1 cellular context compared by ENCODE assay signal in the genomic region with DNA sequence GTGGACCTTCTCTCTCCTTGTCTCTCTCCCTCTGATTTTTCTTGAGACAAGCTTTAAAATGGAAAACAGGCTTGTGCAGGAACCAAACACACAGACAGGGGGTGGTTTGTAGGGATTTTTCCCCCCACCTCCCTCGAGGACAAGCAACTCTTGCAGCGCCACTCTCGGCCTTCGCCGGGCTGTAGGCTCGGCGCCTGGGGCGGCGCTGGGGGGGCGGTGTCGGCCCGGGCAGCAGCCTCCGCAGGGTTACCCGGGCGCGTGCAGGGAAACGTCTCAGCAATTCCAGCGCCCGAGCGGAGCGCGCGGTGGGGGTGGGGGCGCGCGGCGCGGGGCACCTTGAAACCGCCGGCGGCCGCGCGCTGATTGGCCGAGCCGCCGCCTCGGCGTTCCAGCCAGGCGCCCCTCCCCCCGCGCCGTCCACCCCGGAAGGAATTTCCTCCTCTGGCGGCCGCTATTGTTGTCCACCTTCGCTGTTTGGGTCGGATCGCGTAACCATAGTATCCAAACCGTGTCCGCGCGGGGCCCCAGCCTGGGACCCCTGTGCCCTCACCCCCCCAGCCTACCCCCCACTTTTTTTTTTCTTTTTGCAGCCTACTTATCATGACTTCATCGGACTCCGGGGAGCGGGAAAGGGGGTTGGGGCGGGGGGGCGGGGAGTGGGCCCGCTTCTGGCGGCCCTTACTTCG.
A peak's percentile ranks its signal among the peaks of the same experiment; 100 is the strongest.
TF ChIP-seq lines count a peak whose summit lies in the region.

No MANE protein-coding gene starts in this region.

TF ChIP-seq in HepG2, 621 proteins besides CTCF, POLR2A, EP300 and RAD21 (continued from another document and continues in another):
- TF ChIP-seq ZNF337 (CRISPR knock-in tag; IDR thresholded peaks at IDR 0.05; ENCODE audit: borderline replicate concordance, low read depth): no peak
- TF ChIP-seq ZNF230 (CRISPR knock-in tag; IDR thresholded peaks at IDR 0.05): no peak
- no peak for TF ChIP-seq MEF2D (CRISPR knock-in tag; IDR thresholded peaks at IDR 0.05)
- peak; percentile 34; the same call in 1 of the 3 replicates for TF ChIP-seq MXI1 (IDR thresholded peaks at IDR 0.05; ENCODE audit: borderline replicate concordance, low read depth, low read length)
- TF ChIP-seq ZNF567 (CRISPR knock-in tag; IDR thresholded peaks at IDR 0.05; ENCODE audit: borderline replicate concordance): no peak
- TF ChIP-seq ZFP1 (CRISPR knock-in tag; IDR thresholded peaks at IDR 0.05): no peak
- TF ChIP-seq NFRKB (IDR thresholded peaks at IDR 0.05): no peak
- no peak for TF ChIP-seq ZC3H13 (CRISPR knock-in tag; IDR thresholded peaks at IDR 0.05)
- no peak for TF ChIP-seq ZIK1 (CRISPR knock-in tag; IDR thresholded peaks at IDR 0.05; ENCODE audit: borderline replicate concordance, low read depth)
- 0 out of 2 replicates have a peak, but pooled peaks have one; percentile 33 for TF ChIP-seq RFX5 (IDR thresholded peaks at IDR 0.05; ENCODE audit: low read depth, low read length)
- no peak for TF ChIP-seq CEBPB (IDR thresholded peaks at IDR 0.05; ENCODE audit: borderline replicate concordance, low read depth, low read length)
- no peak for TF ChIP-seq ZNF577 (CRISPR knock-in tag; IDR thresholded peaks at IDR 0.05; ENCODE audit: borderline replicate concordance, low read depth)
- TF ChIP-seq, protein P1, sequence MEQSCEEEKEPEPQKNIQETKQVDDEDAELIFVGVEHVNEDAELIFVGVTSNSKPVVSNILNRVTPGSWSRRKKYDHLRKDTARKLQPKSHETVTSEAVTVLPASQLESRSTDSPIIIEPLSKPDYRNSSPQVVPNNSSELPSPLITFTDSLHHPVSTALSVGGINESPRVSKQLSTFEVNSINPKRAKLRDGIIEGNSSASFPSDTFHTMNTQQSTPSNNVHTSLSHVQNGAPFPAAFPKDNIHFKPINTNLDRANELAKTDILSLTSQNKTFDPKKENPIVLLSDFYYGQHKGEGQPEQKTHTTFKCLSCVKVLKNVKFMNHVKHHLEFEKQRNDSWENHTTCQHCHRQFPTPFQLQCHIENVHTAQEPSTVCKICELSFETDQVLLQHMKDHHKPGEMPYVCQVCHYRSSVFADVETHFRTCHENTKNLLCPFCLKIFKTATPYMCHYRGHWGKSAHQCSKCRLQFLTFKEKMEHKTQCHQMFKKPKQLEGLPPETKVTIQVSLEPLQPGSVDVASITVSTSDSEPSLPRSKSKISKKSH (CRISPR knock-in tag; IDR thresholded peaks at IDR 0.05; ENCODE audit: borderline replicate concordance): no peak
- no peak for TF ChIP-seq ATF7 (IDR thresholded peaks at IDR 0.05)
- TF ChIP-seq ATF7 (CRISPR knock-in tag; IDR thresholded peaks at IDR 0.05): no peak
- TF ChIP-seq FOXO4 (CRISPR knock-in tag; conservative IDR thresholded peaks at IDR 0.05): no peak
- TF ChIP-seq ZNF605 (CRISPR knock-in tag; IDR thresholded peaks at IDR 0.05): no peak
- TF ChIP-seq, protein P2, sequence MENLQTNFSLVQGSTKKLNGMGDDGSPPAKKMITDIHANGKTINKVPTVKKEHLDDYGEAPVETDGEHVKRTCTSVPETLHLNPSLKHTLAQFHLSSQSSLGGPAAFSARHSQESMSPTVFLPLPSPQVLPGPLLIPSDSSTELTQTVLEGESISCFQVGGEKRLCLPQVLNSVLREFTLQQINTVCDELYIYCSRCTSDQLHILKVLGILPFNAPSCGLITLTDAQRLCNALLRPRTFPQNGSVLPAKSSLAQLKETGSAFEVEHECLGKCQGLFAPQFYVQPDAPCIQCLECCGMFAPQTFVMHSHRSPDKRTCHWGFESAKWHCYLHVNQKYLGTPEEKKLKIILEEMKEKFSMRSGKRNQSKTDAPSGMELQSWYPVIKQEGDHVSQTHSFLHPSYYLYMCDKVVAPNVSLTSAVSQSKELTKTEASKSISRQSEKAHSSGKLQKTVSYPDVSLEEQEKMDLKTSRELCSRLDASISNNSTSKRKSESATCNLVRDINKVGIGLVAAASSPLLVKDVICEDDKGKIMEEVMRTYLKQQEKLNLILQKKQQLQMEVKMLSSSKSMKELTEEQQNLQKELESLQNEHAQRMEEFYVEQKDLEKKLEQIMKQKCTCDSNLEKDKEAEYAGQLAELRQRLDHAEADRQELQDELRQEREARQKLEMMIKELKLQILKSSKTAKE (CRISPR knock-in tag; IDR thresholded peaks at IDR 0.05; ENCODE audit: borderline replicate concordance): no peak
- TF ChIP-seq POGZ (CRISPR knock-in tag; IDR thresholded peaks at IDR 0.05): no peak
- TF ChIP-seq U2AF2 (IDR thresholded peaks at IDR 0.05; ENCODE audit: low read depth, low read length): no peak
- TF ChIP-seq DNMT3B (CRISPR knock-in tag; conservative IDR thresholded peaks at IDR 0.05): no peak
- TF ChIP-seq HNRNPH1 (optimal IDR thresholded peaks at IDR 0.05; ENCODE audit: low read depth, low read length): no peak
- no peak for TF ChIP-seq SOX6 (IDR thresholded peaks at IDR 0.05)
- TF ChIP-seq SOX6 (CRISPR knock-in tag; IDR thresholded peaks at IDR 0.05): peak; percentile 80
- no peak for TF ChIP-seq AKAP8 (CRISPR knock-in tag; IDR thresholded peaks at IDR 0.05)
- 0 out of 2 replicates have a peak, but pooled peaks have one; percentile 57 for TF ChIP-seq RNF2 (conservative IDR thresholded peaks at IDR 0.05; ENCODE audit: low read depth)
- TF ChIP-seq, protein P3, sequence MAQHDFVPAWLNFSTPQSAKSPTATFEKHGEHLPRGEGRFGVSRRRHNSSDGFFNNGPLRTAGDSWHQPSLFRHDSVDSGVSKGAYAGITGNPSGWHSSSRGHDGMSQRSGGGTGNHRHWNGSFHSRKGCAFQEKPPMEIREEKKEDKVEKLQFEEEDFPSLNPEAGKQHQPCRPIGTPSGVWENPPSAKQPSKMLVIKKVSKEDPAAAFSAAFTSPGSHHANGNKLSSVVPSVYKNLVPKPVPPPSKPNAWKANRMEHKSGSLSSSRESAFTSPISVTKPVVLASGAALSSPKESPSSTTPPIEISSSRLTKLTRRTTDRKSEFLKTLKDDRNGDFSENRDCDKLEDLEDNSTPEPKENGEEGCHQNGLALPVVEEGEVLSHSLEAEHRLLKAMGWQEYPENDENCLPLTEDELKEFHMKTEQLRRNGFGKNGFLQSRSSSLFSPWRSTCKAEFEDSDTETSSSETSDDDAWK (CRISPR knock-in tag; IDR thresholded peaks at IDR 0.05): no peak
- peak; percentile 39; the same call in 1 of the 2 replicates for TF ChIP-seq MEIS2 (CRISPR knock-in tag; IDR thresholded peaks at IDR 0.05)
- TF ChIP-seq ZNF775 (CRISPR knock-in tag; IDR thresholded peaks at IDR 0.05; ENCODE audit: borderline replicate concordance): no peak
- TF ChIP-seq ZNF431 (CRISPR knock-in tag; IDR thresholded peaks at IDR 0.05; ENCODE audit: borderline replicate concordance, low read depth): no peak
- no peak for TF ChIP-seq NFATC3 (CRISPR knock-in tag; IDR thresholded peaks at IDR 0.05)
- no peak for TF ChIP-seq ZNF724P (CRISPR knock-in tag; IDR thresholded peaks at IDR 0.05; ENCODE audit: borderline replicate concordance)
- TF ChIP-seq SP4 (CRISPR knock-in tag; IDR thresholded peaks at IDR 0.05): peak; percentile 48; the same call in 1 of the 2 replicates
- TF ChIP-seq ZNF562 (CRISPR knock-in tag; IDR thresholded peaks at IDR 0.05; ENCODE audit: borderline replicate concordance): no peak
- no peak for TF ChIP-seq ZNF510 (CRISPR knock-in tag; IDR thresholded peaks at IDR 0.05; ENCODE audit: low read depth)
- TF ChIP-seq FOXC1 (CRISPR knock-in tag; IDR thresholded peaks at IDR 0.05; ENCODE audit: borderline replicate concordance): peak; percentile 58; the same call in 1 of the 2 replicates
- TF ChIP-seq, protein P4, sequence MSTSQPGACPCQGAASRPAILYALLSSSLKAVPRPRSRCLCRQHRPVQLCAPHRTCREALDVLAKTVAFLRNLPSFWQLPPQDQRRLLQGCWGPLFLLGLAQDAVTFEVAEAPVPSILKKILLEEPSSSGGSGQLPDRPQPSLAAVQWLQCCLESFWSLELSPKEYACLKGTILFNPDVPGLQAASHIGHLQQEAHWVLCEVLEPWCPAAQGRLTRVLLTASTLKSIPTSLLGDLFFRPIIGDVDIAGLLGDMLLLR (CRISPR knock-in tag; IDR thresholded peaks at IDR 0.05): no peak
- TF ChIP-seq, protein P5, sequence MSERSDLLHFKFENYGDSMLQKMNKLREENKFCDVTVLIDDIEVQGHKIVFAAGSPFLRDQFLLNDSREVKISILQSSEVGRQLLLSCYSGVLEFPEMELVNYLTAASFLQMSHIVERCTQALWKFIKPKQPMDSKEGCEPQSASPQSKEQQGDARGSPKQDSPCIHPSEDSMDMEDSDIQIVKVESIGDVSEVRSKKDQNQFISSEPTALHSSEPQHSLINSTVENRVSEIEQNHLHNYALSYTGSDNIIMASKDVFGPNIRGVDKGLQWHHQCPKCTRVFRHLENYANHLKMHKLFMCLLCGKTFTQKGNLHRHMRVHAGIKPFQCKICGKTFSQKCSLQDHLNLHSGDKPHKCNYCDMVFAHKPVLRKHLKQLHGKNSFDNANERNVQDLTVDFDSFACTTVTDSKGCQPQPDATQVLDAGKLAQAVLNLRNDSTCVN (CRISPR knock-in tag; IDR thresholded peaks at IDR 0.05; ENCODE audit: borderline replicate concordance): no peak
- TF ChIP-seq, protein P6, sequence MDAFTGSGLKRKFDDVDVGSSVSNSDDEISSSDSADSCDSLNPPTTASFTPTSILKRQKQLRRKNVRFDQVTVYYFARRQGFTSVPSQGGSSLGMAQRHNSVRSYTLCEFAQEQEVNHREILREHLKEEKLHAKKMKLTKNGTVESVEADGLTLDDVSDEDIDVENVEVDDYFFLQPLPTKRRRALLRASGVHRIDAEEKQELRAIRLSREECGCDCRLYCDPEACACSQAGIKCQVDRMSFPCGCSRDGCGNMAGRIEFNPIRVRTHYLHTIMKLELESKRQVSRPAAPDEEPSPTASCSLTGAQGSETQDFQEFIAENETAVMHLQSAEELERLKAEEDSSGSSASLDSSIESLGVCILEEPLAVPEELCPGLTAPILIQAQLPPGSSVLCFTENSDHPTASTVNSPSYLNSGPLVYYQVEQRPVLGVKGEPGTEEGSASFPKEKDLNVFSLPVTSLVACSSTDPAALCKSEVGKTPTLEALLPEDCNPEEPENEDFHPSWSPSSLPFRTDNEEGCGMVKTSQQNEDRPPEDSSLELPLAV (CRISPR knock-in tag; conservative IDR thresholded peaks at IDR 0.05; ENCODE audit: low read depth): no peak
- TF ChIP-seq ZNF629 (CRISPR knock-in tag; conservative IDR thresholded peaks at IDR 0.05): no peak
- TF ChIP-seq ZNF776 (CRISPR knock-in tag; IDR thresholded peaks at IDR 0.05): peak; percentile 66; the same call in 1 of the 2 replicates
- TF ChIP-seq SMAD9 (CRISPR knock-in tag; IDR thresholded peaks at IDR 0.05): no peak
- TF ChIP-seq SRSF4 (IDR thresholded peaks at IDR 0.05; ENCODE audit: low read depth, low read length, poor library complexity, severe bottlenecking): no peak
- no peak for TF ChIP-seq ZNF496 (CRISPR knock-in tag; IDR thresholded peaks at IDR 0.05; ENCODE audit: insufficient replicate concordance)
- no peak for TF ChIP-seq TCF12 (IDR thresholded peaks at IDR 0.05)
- TF ChIP-seq TCF12 (CRISPR knock-in tag; IDR thresholded peaks at IDR 0.05): no peak
- TF ChIP-seq THAP8 (CRISPR knock-in tag; IDR thresholded peaks at IDR 0.05; ENCODE audit: borderline replicate concordance): no peak
- TF ChIP-seq ARID2 (CRISPR knock-in tag; IDR thresholded peaks at IDR 0.05; ENCODE audit: borderline replicate concordance): no peak; the same call in 1 of the 2 replicates
- TF ChIP-seq, protein P7, sequence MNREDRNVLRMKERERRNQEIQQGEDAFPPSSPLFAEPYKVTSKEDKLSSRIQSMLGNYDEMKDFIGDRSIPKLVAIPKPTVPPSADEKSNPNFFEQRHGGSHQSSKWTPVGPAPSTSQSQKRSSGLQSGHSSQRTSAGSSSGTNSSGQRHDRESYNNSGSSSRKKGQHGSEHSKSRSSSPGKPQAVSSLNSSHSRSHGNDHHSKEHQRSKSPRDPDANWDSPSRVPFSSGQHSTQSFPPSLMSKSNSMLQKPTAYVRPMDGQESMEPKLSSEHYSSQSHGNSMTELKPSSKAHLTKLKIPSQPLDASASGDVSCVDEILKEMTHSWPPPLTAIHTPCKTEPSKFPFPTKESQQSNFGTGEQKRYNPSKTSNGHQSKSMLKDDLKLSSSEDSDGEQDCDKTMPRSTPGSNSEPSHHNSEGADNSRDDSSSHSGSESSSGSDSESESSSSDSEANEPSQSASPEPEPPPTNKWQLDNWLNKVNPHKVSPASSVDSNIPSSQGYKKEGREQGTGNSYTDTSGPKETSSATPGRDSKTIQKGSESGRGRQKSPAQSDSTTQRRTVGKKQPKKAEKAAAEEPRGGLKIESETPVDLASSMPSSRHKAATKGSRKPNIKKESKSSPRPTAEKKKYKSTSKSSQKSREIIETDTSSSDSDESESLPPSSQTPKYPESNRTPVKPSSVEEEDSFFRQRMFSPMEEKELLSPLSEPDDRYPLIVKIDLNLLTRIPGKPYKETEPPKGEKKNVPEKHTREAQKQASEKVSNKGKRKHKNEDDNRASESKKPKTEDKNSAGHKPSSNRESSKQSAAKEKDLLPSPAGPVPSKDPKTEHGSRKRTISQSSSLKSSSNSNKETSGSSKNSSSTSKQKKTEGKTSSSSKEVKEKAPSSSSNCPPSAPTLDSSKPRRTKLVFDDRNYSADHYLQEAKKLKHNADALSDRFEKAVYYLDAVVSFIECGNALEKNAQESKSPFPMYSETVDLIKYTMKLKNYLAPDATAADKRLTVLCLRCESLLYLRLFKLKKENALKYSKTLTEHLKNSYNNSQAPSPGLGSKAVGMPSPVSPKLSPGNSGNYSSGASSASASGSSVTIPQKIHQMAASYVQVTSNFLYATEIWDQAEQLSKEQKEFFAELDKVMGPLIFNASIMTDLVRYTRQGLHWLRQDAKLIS (CRISPR knock-in tag; IDR thresholded peaks at IDR 0.05): no peak
- no peak for TF ChIP-seq ZC3H4 (CRISPR knock-in tag; IDR thresholded peaks at IDR 0.05; ENCODE audit: borderline replicate concordance)
- TF ChIP-seq JARID2 (CRISPR knock-in tag; IDR thresholded peaks at IDR 0.05; ENCODE audit: insufficient replicate concordance): no peak
- TF ChIP-seq ZSCAN20 (CRISPR knock-in tag; IDR thresholded peaks at IDR 0.05; ENCODE audit: borderline replicate concordance): no peak
- TF ChIP-seq GABPB1 (CRISPR knock-in tag; IDR thresholded peaks at IDR 0.05): peak; percentile 91
- no peak for TF ChIP-seq ZNF569 (CRISPR knock-in tag; IDR thresholded peaks at IDR 0.05; ENCODE audit: borderline replicate concordance)
